In the genomic region with DNA sequence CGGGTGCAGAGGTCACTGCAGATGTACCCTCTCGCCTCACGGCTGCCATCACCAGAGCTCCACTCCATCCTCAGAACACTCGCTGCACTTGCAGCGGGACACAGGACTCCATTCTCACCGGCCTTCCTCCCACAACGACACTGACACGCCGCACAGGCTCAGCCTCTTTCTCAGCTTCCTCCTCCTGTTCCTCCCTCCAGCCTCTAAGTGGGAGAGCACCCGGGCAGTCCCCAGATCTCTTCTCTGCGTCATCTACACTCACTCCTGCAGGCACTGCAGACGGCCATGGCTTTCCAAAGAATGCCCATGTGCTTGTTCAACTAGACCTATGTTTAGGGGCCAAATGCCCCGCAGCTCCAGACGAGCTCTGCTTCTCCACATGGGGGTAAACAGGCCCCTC, we compare ENCODE assay signal across 4 cellular contexts. TPM values are rescaled to one million over a fixed set of nuclear protein-coding genes. Genes with fewer than 3 reads are reported as not detected.
DNase-seq lines count a peak whose midpoint lies in the region; ATAC-seq and TF ChIP-seq lines count a peak whose summit lies in the region.

No MANE protein-coding gene starts in this region.

- H3K4me3 Mint-ChIP-seq in stimulated activated naive CD8-positive, alpha-beta T cell treated with anti-CD3 and anti-CD28 coated beads, Interleukin-15, Interleukin-2, amounts not matched to agents 100 ng/mL and 50 ng/mL, for 24 hours: no peak overlapping the region

- H3K36me3 Mint-ChIP-seq in stimulated activated naive CD8-positive, alpha-beta T cell treated with anti-CD3 and anti-CD28 coated beads, Interleukin-15, Interleukin-2, amounts not matched to agents 100 ng/mL and 50 ng/mL, for 24 hours (ENCODE audit: low read depth): peaks cover 56% of the 10 kb centered on the region

- H3K27ac ChIP-seq in upper lobe of right lung: no peak overlapping the region

- H3K36me3 ChIP-seq in upper lobe of right lung: peaks cover 85% of the 10 kb centered on the region

- peaks cover 35% of the 10 kb centered on the region for H3K4me1 ChIP-seq in upper lobe of right lung

- intact Hi-C loops in upper lobe of right lung (cut with DNase I): no loop called here

- ATAC-seq in stimulated activated naive CD8-positive, alpha-beta T cell treated with anti-CD3 and anti-CD28 coated beads, Interleukin-15, Interleukin-2, amounts not matched to agents 100 U/mL and 50 U/mL, for 24 hours: no peak
- ATAC-seq in upper lobe of right lung: peak; percentile 37

- TF ChIP-seq CTCF in upper lobe of right lung (IDR thresholded peaks at IDR 0.05): no peak

- H3K27me3 ChIP-seq in upper lobe of right lung: no peaks in the 10 kb centered on the region

- H3K27ac Mint-ChIP-seq in stimulated activated naive CD8-positive, alpha-beta T cell treated with anti-CD3 and anti-CD28 coated beads, Interleukin-15, Interleukin-2, amounts not matched to agents 100 ng/mL and 50 ng/mL, for 24 hours: peak overlapping the region; percentile 64

- H3K27me3 Mint-ChIP-seq in stimulated activated naive CD8-positive, alpha-beta T cell treated with anti-CD3 and anti-CD28 coated beads, Interleukin-15, Interleukin-2, amounts not matched to agents 100 ng/mL and 50 ng/mL, for 24 hours: no peaks in the 10 kb centered on the region

- no peaks in the 10 kb centered on the region for H3K9me3 Mint-ChIP-seq in stimulated activated naive CD8-positive, alpha-beta T cell treated with anti-CD3 and anti-CD28 coated beads, Interleukin-15, Interleukin-2, amounts not matched to agents 100 ng/mL and 50 ng/mL, for 24 hours

- no peak for DNase-seq in stimulated activated naive CD8-positive, alpha-beta T cell treated with anti-CD3 and anti-CD28 coated beads, Interleukin-15, Interleukin-2, amounts not matched to agents 100 U/mL and 50 U/mL, for 24 hours
- DNase-seq in upper lobe of right lung (peak; percentile 67), NCI-H2107 (lab: John Stamatoyannopoulos, UW) (no peak)

- peaks cover 26% of the 10 kb centered on the region for H3K4me1 Mint-ChIP-seq in stimulated activated naive CD8-positive, alpha-beta T cell treated with anti-CD3 and anti-CD28 coated beads, Interleukin-15, Interleukin-2, amounts not matched to agents 100 ng/mL and 50 ng/mL, for 24 hours (ENCODE audit: low read depth)

- no peaks in the 10 kb centered on the region for H3K9me3 ChIP-seq in upper lobe of right lung

- H3K4me3 ChIP-seq in upper lobe of right lung: no peak overlapping the region

RNA-seq across cellular contexts. Expression of a gene that starts 14.3 kb away (rescaled TPM):
- 14.2 TPM for total RNA-seq in upper lobe of right lung

RNA-seq across cellular contexts. Expression of a gene that starts 14.7 kb away (rescaled TPM):
- 68.5 TPM for total RNA-seq in upper lobe of right lung

RNA-seq across cellular contexts. Expression of a gene that starts 14.7 kb away (rescaled TPM):
- total RNA-seq in upper lobe of right lung: 58.9 TPM

RNA-seq across cellular contexts. Expression of a gene that starts 56.8 kb away (rescaled TPM):
- 133 TPM for total RNA-seq in upper lobe of right lung
